In the genomic region with DNA sequence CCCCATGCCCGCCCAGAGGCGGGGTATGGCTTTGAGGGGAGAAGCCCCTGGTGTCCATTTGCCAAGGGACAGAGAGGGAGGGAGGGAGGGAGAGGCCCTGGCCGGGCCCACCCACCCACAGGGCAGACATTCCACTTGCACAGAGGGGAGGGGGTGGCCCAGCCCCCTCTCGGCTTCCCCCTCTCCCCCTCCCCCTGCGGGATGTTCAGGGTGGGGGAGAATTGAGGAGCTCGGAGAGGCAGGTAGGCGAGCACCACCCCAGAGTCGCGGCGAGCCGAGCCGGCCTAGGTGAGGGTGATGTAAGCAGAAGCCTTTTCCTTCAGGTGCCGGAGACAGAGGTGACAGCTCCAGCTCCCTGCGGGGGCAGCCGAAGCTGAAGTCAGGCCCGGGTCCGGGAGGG, we compare ENCODE assay signal across 15 cellular contexts. TPM values are rescaled to one million over a fixed set of nuclear protein-coding genes. Genes with fewer than 3 reads are reported as not detected.
"Had no signal": no experiment of that assay in that cellular context is flagged by ENCODE, and none has a peak within 500 bp of the region (broad histone marks: within the 10 kb centered on the region; RNA-seq: fewer than 3 reads in every experiment).

No MANE protein-coding gene starts in this region.

- H3K27me3 ChIP-seq: testis had no signal

- H3K27ac Mint-ChIP-seq: activated B cell treated with CpG ODN at 0.5 μM for 24 hours; activated naive CD4-positive, alpha-beta T cell treated with anti-CD3 and anti-CD28 coated beads, Interleukin-2, amount 50 U/mL, for 72 hours; activated T-cell treated with anti-CD3 and anti-CD28 coated beads, Interleukin-2, amount 50 U/mL, for 24 hours; natural killer cell treated with Interleukin-12 subunit alpha and Interleukin-12 subunit beta and Interleukin-15 and Interleukin-18, amount 100 ng/mL, for 72 hours; T-helper 1 cell treated with Interleukin-12 subunit alpha and Interleukin-12 subunit beta and Interleukin-4 antibody, amounts not matched to agents 30 μg/mL and 1 μg/mL, for 36 hours had no signal

- H3K9me3 ChIP-seq: heart left ventricle, testis had no signal

- H3K4me3 Mint-ChIP-seq: activated B cell treated with CpG ODN at 0.5 μM for 24 hours; activated T-cell treated with anti-CD3 and anti-CD28 coated beads, Interleukin-2, amount 50 U/mL, for 24 hours; natural killer cell treated with Interleukin-12 subunit alpha and Interleukin-12 subunit beta and Interleukin-15 and Interleukin-18, amount 100 ng/mL, for 72 hours; T-helper 1 cell treated with Interleukin-12 subunit alpha and Interleukin-12 subunit beta and Interleukin-4 antibody, amounts not matched to agents 30 μg/mL and 1 μg/mL, for 36 hours had no signal

- ATAC-seq: activated naive CD4-positive, alpha-beta T cell treated with anti-CD3 and anti-CD28 coated beads, Interleukin-2, amount 50 U/mL, for 72 hours; natural killer cell treated with Interleukin-12 subunit alpha and Interleukin-12 subunit beta and Interleukin-15 and Interleukin-18, amount 100 ng/mL, for 72 hours; stimulated activated naive CD8-positive, alpha-beta T cell treated with anti-CD3 and anti-CD28 coated beads, Interleukin-15, Interleukin-2, amounts not matched to agents 100 U/mL and 50 U/mL, for 24 hours had no signal

- H3K9me3 Mint-ChIP-seq: activated B cell treated with CpG ODN at 0.5 μM for 24 hours; activated naive CD4-positive, alpha-beta T cell treated with anti-CD3 and anti-CD28 coated beads, Interleukin-2, amount 50 U/mL, for 72 hours; T-helper 1 cell treated with Interleukin-12 subunit alpha and Interleukin-12 subunit beta and Interleukin-4 antibody, amounts not matched to agents 30 μg/mL and 1 μg/mL, for 36 hours had no signal

- DNase-seq: activated B cell treated with CpG ODN at 0.5 μM for 24 hours; activated CD4-positive, alpha-beta T cell treated with anti-CD3 and anti-CD28 coated beads, Interleukin-2, amount 50 U/mL, for 1 hour; activated effector memory CD4-positive, alpha-beta T cell treated with anti-CD3 and anti-CD28 coated beads, Interleukin-2, amount 50 U/mL, for 16 hours; activated T-cell treated with anti-CD3 and anti-CD28 coated beads, Interleukin-2, amount 50 U/mL, for 24 hours; cerebellar nuclear complex; foreskin melanocyte; left colon; stimulated activated CD4-positive, alpha-beta T cell treated with anti-CD3 and anti-CD28 coated beads, Interleukin-2, amount 100 ng/mL, for 48 hours; stimulated activated naive CD8-positive, alpha-beta T cell treated with anti-CD3 and anti-CD28 coated beads, Interleukin-15, Interleukin-2, amounts not matched to agents 100 U/mL and 50 U/mL, for 24 hours; testis had no signal

RNA-seq across cellular contexts. Expression of a gene that starts 12.2 kb away (rescaled TPM):
- total RNA-seq: activated B cell treated with CpG ODN at 0.5 μM for 24 hours, left colon, ureter had no signal

RNA-seq across cellular contexts. Expression of a gene that starts 44.4 kb away (rescaled TPM):
- total RNA-seq: natural killer cell treated with Interleukin-12 subunit alpha and Interleukin-12 subunit beta and Interleukin-15 and Interleukin-18, amount 100 ng/mL, for 72 hours had no signal
